In genomic region chr3:89845053-89845452, GRCh38 we compare ENCODE assay signal across 9 cellular contexts.
"Had no signal": no experiment of that assay in that cellular context is flagged by ENCODE, and none has a peak within 500 bp of the region (broad histone marks: within the 10 kb centered on the region; RNA-seq: fewer than 3 reads in every experiment).

No MANE protein-coding gene starts in this region.

- H3K9me3 ChIP-seq: HAP-1 had no signal

- H3K4me1 ChIP-seq: HAP-1 had no signal

- H3K4me3 ChIP-seq: GM23248, HAP-1 had no signal

- H3K36me3 ChIP-seq: HAP-1 had no signal

- H3K9ac ChIP-seq: GM23248 had no signal

- DNase-seq: GM23248, GOT3, H7, HFFc6, KBM-7 had no signal

- H3K27ac ChIP-seq: GM23248, HL-60 had no signal

- ATAC-seq: HCT116, HepG2 had no signal
